Comparison of ENCODE assay signal across 8 cellular contexts in the genomic region with DNA sequence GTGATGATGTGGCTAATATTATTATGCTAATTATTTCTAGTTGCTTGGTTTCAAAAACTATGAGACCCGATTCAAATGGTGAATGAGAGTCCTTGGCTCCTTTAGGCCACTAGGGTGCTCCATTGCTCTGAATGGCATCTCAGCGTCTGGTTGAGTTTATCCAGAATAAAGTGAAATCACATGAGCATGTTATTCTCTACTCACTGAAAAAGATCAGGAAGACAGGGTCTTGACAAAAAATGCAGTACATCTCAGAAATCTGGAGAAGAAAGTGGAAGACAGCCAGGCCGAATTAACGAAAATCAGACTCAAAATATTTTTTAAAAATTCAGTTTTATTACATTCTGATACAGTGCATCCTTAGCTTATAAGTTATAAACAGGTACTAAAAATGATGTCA.
A peak's percentile ranks its signal among the peaks of the same experiment; 100 is the strongest.
DNase-seq lines count a peak whose midpoint lies in the region; ATAC-seq, FAIRE-seq and TF ChIP-seq lines count a peak whose summit lies in the region.

No MANE protein-coding gene starts in this region.

- H3K27me3 ChIP-seq in K562 (ENCODE audit: control insufficient read depth in 2 of 2, insufficient read depth in 2 of 2, low read length in 2 of 2) = no peaks in the 10 kb centered on the region

- no peak overlapping the region for H3K4me2 ChIP-seq in K562 (ENCODE audit: insufficient read depth, low read length)

- no peak for TF ChIP-seq POLR2A in K562 (conservative IDR thresholded peaks at IDR 0.05)

- TF ChIP-seq CTCF in K562 (IDR thresholded peaks at IDR 0.05 in 2 of 3, conservative IDR thresholded peaks at IDR 0.05 in 1 of 3; ENCODE audit: insufficient read depth in 2 of 3, low read depth in 1 of 3, low read length in 3 of 3) (peak; percentile 33 to 41 (median 38); a peak in 4 of 6 replicates), type B pancreatic cell (conservative IDR thresholded peaks at IDR 0.05) (peak; percentile 86)

- DNase-seq in DMS53 (lab: John Stamatoyannopoulos, UW) = peak; percentile 69
- peak; percentile 69 for DNase-seq in GM19239 (ENCODE audit: insufficient read length, low spot score)
- DNase-seq in NCI-H2196 treated with DMSO at 0.1 percent for 48 hours (lab: John Stamatoyannopoulos, UW; ENCODE audit: unreplicated experiment) = peak; percentile 4
- DNase-seq in K562 (ENCODE audit: extremely low read depth in 1 of 4, low spot score in 3 of 4) = peak; percentile 8 to 18 (median 14)
- no peak for DNase-seq in type B pancreatic cell (ENCODE audit: extremely low spot score, unreplicated experiment)
- no peak for DNase-seq in activated effector memory CD4-positive, alpha-beta T cell treated with Interleukin-2 at 50 U/mL for 16 hours

- no peaks in the 10 kb centered on the region for H3K79me2 ChIP-seq in K562 (ENCODE audit: control insufficient read depth, insufficient read depth, low read length)

- no peaks in the 10 kb centered on the region for H3K9me1 ChIP-seq in K562 (ENCODE audit: control insufficient read depth, insufficient read depth, low read length)

- no peak overlapping the region for H3K4me3 Mint-ChIP-seq in type B pancreatic cell

- no peaks in the 10 kb centered on the region for H3K4me1 ChIP-seq in K562 (replicated peaks in 1 of 2; ENCODE audit: control insufficient read depth in 2 of 2, insufficient read depth in 2 of 2, low read length in 2 of 2)

- TF ChIP-seq EP300 in K562 (IDR thresholded peaks at IDR 0.05; ENCODE audit: low read length) = no peak

- no peaks in the 10 kb centered on the region for H3K9me3 ChIP-seq in K562 (replicated peaks; ENCODE audit: control insufficient read depth, insufficient read depth, low read depth, low read length)

- no peak overlapping the region for H3K9ac ChIP-seq in K562 (ENCODE audit: insufficient read depth in 1 of 2, low read depth in 2 of 2, low read length in 2 of 2)

- peak; percentile 10 to 47; a peak in 2 of 4 replicates for TF ChIP-seq RAD21 in K562 (CRISPR knock-in tag; conservative IDR thresholded peaks at IDR 0.05 in 1 of 2, IDR thresholded peaks at IDR 0.05 in 1 of 2)

- no peaks in the 10 kb centered on the region for H3K36me3 Mint-ChIP-seq in type B pancreatic cell

- peaks cover 4% of the 10 kb centered on the region for H3K4me1 Mint-ChIP-seq in type B pancreatic cell (ENCODE audit: unreplicated experiment)

- no peaks in the 10 kb centered on the region for H4K20me1 ChIP-seq in K562 (replicated peaks; ENCODE audit: control insufficient read depth, insufficient read depth, low read length)

- H3K4me3 ChIP-seq in K562 = no peak overlapping the region

- ATAC-seq in HG03108 (IDR thresholded peaks at IDR 0.05; ENCODE audit: unreplicated experiment) = peak; percentile 92
- peak; percentile 57; the same call in 1 of the 3 replicates for ATAC-seq in K562

- H3K36me3 ChIP-seq in K562 (ENCODE audit: control insufficient read depth, insufficient read depth, low read length) = no peaks in the 10 kb centered on the region

- WGBS in K562 (ENCODE audit: insufficient coverage, low coverage, missing lambda C conversion rate) = 7% methylated on average over 3 of the region's 4 CpGs

- in situ Hi-C loops in K562 (cut with MboI) = no loop called here

- H3K27ac Mint-ChIP-seq in type B pancreatic cell = no peak overlapping the region

- H2AFZ ChIP-seq in K562 (ENCODE audit: low read depth, low read length) = no peak overlapping the region

- no peaks in the 10 kb centered on the region for H3K9me3 Mint-ChIP-seq in type B pancreatic cell

- no peak overlapping the region for H3K27ac ChIP-seq in K562 (ENCODE audit: extremely low read depth, low read depth, low read length)

- CTCF ChIA-PET in K562 (lab: Yijun Ruan, JAX; ENCODE audit: low intra/inter-chr PET ratio) = no interaction called here

- no TSS peak for BruUV-seq in K562 (replicated peaks; lab: Mats Ljungman, UMichigan)

- intact Hi-C loops in K562 (cut with micrococcal nuclease) = loop anchor here (10.0 kb wide), 2 partner anchors 139 to 969 kb away; no protein-coding TSS in a partner anchor

- no peaks in the 10 kb centered on the region for H3K27me3 Mint-ChIP-seq in type B pancreatic cell

- FAIRE-seq in GM19239 (lab: Jason Lieb, UNC) = peak; percentile 95
- no peak for FAIRE-seq in K562 (lab: Jason Lieb, UNC)
- peak; percentile 100 for FAIRE-seq in islet of Langerhans (lab: Jason Lieb, UNC)

- POLR2A ChIA-PET in K562 (lab: Yijun Ruan, JAX) = no interaction called here

TF ChIP-seq in K562, 482 proteins besides CTCF, POLR2A, EP300 and RAD21:
- no peak for TF ChIP-seq NR2C2 (CRISPR knock-in tag; IDR thresholded peaks at IDR 0.05)
- TF ChIP-seq NR2C2 (tag; IDR thresholded peaks at IDR 0.05) = no peak
- TF ChIP-seq NUFIP1 (IDR thresholded peaks at IDR 0.05; ENCODE audit: partially characterized antibody) = no peak
- no peak for TF ChIP-seq POLR2AphosphoS5 (IDR thresholded peaks at IDR 0.05; ENCODE audit: control insufficient read depth, insufficient read depth, low read depth, low read length)
- no peak for TF ChIP-seq NR1H2 (CRISPR knock-in tag; IDR thresholded peaks at IDR 0.05)
- TF ChIP-seq, protein P1, sequence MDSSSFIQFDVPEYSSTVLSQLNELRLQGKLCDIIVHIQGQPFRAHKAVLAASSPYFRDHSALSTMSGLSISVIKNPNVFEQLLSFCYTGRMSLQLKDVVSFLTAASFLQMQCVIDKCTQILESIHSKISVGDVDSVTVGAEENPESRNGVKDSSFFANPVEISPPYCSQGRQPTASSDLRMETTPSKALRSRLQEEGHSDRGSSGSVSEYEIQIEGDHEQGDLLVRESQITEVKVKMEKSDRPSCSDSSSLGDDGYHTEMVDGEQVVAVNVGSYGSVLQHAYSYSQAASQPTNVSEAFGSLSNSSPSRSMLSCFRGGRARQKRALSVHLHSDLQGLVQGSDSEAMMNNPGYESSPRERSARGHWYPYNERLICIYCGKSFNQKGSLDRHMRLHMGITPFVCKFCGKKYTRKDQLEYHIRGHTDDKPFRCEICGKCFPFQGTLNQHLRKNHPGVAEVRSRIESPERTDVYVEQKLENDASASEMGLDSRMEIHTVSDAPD (CRISPR knock-in tag; IDR thresholded peaks at IDR 0.05) = no peak
- TF ChIP-seq ZNF551 (CRISPR knock-in tag; IDR thresholded peaks at IDR 0.05) = no peak
- TF ChIP-seq SAFB2 (IDR thresholded peaks at IDR 0.05; ENCODE audit: borderline replicate concordance, low read depth, low read length, severe bottlenecking) = no peak
- 0 out of 2 replicates have a peak, but pooled peaks have one; percentile 6 for TF ChIP-seq SMC3 (conservative IDR thresholded peaks at IDR 0.05; ENCODE audit: insufficient read depth, low read depth, low read length)

Comparison
In these comparisons a context has a peak if more than half of its experiments do, and no peak if none do; other contexts are left out.
1. DNase-seq: peak in DMS53 (single experiment), GM19239 (single experiment), NCI-H2196 treated with DMSO at 0.1 percent for 48 hours (single experiment) and K562 (4 of 4); none in type B pancreatic cell (single experiment) and activated effector memory CD4-positive, alpha-beta T cell treated with Interleukin-2 at 50 U/mL for 16 hours (single experiment).